ENCODE assay signal across 4 cellular contexts in genomic region chr5:175995506-175995905, GRCh38. TPM values are rescaled to one million over a fixed set of nuclear protein-coding genes. Genes with fewer than 3 reads are reported as not detected.
DNase-seq lines count a peak whose midpoint lies in the region; ATAC-seq, FAIRE-seq and TF ChIP-seq lines count a peak whose summit lies in the region.
"Not testable (repeated sequence)": the region's sequence is repeated elsewhere in the genome, so short reads cannot be mapped to it uniquely, and the experiment has no call there.

No MANE protein-coding gene starts in this region.

- H3K27me3 Mint-ChIP-seq in activated T-helper 17 cell treated with anti-CD3 and anti-CD28 coated beads, Interleukin-2, amount 50 U/mL, for 72 hours, result not testable (repeated sequence)

- TF ChIP-seq EP300 in GM12878 (IDR thresholded peaks at IDR 0.05; ENCODE audit: borderline replicate concordance in 1 of 2, control insufficient read depth in 1 of 2, low read depth in 2 of 2, low read length in 2 of 2), result not testable (repeated sequence)

- not testable (repeated sequence) for H2AFZ ChIP-seq in GM12878 (ENCODE audit: control insufficient read depth, low read depth, low read length)

- not testable (repeated sequence) for H4K20me1 ChIP-seq in GM12878 (ENCODE audit: control insufficient read depth, insufficient read depth)

- not testable (repeated sequence) for H3K27ac ChIP-seq in GM12878 (ENCODE audit: control insufficient read depth, insufficient read depth)

- not testable (repeated sequence) for H3K4me1 Mint-ChIP-seq in activated T-helper 17 cell treated with anti-CD3 and anti-CD28 coated beads, Interleukin-2, amount 50 U/mL, for 72 hours

- not testable (repeated sequence) for H3K36me3 Mint-ChIP-seq in activated T-helper 17 cell treated with anti-CD3 and anti-CD28 coated beads, Interleukin-2, amount 50 U/mL, for 72 hours (ENCODE audit: low read depth); activated naive CD4-positive, alpha-beta T cell treated with anti-CD3 and anti-CD28 coated beads, Interleukin-2, amount 50 U/mL, for 72 hours

- not testable (repeated sequence) for H3K27ac Mint-ChIP-seq in activated T-helper 17 cell treated with anti-CD3 and anti-CD28 coated beads, Interleukin-2, amount 50 U/mL, for 72 hours; activated naive CD4-positive, alpha-beta T cell treated with anti-CD3 and anti-CD28 coated beads, Interleukin-2, amount 50 U/mL, for 72 hours

- H3K27me3 ChIP-seq in GM12878 (replicated peaks in 1 of 2; ENCODE audit: control insufficient read depth in 2 of 2, insufficient read depth in 2 of 2, low read length in 1 of 2), result not testable (repeated sequence)

- in situ Hi-C loops in GM12878 (cut with MboI), result not testable (repeated sequence)

- RAD21 ChIA-PET in GM12878 (lab: Charles Lee; ENCODE audit: unreplicated experiment), result not testable (repeated sequence)

- POLR2A ChIA-PET in GM12878 (lab: Charles Lee), result not testable (repeated sequence)

- not testable (repeated sequence) for H3K4me3 ChIP-seq in GM12878

- not testable (repeated sequence) for H3K4me2 ChIP-seq in GM12878 (ENCODE audit: control insufficient read depth, insufficient read depth)

- BruUV-seq in GM12878 (replicated peaks; lab: Mats Ljungman, UMichigan), result not testable (repeated sequence)

- not testable (repeated sequence) for DNase-seq in GM12891 (ENCODE audit: insufficient read length, low spot score); activated naive CD4-positive, alpha-beta T cell treated with anti-CD3 and anti-CD28 coated beads, Interleukin-2, amount 50 U/mL, for 72 hours (ENCODE audit: low spot score in 2 of 2); GM12878 (ENCODE audit: low read depth, low spot score)

- intact Hi-C loops in GM12878 (cut with micrococcal nuclease; ENCODE audit: unreplicated experiment), result not testable (repeated sequence)

- TF ChIP-seq POLR2A in GM12891 (IDR thresholded peaks at IDR 0.05; ENCODE audit: low read depth, low read length); GM12878 (IDR thresholded peaks at IDR 0.05; ENCODE audit: low read depth, low read length): not testable (repeated sequence)

- CTCF ChIA-PET in GM12878 (lab: Yijun Ruan, JAX), result not testable (repeated sequence)

- ATAC-seq in activated T-helper 17 cell treated with anti-CD3 and anti-CD28 coated beads, Interleukin-2, amount 50 U/mL, for 72 hours (replicated peaks), result peak; percentile 92
- peak; percentile 33 to 60 for ATAC-seq in activated naive CD4-positive, alpha-beta T cell treated with anti-CD3 and anti-CD28 coated beads, Interleukin-2, amount 50 U/mL, for 72 hours
- ATAC-seq in GM12878, result not testable (repeated sequence)

- H3K9me3 ChIP-seq in GM12878 (replicated peaks; ENCODE audit: control insufficient read depth, insufficient read depth, low read length), result not testable (repeated sequence)

- WGBS in GM12878 (ENCODE audit: insufficient coverage, insufficient replicate concordance, low lambda C conversion rate, missing lambda C conversion rate), result 67% methylated on average over 3 of the region's 6 CpGs

- not testable (repeated sequence) for H3K79me2 ChIP-seq in GM12878 (ENCODE audit: control insufficient read depth, insufficient read depth, low read length)

- FAIRE-seq in GM12891 (lab: Jason Lieb, UNC) (peak; percentile 20), GM12878 (lab: Jason Lieb, UNC) (peak; percentile 76)

- H3K4me3 Mint-ChIP-seq in activated T-helper 17 cell treated with anti-CD3 and anti-CD28 coated beads, Interleukin-2, amount 50 U/mL, for 72 hours, result not testable (repeated sequence)

- H3K4me1 ChIP-seq in GM12878 (ENCODE audit: control insufficient read depth, insufficient read depth, low read length), result not testable (repeated sequence)

- not testable (repeated sequence) for TF ChIP-seq CTCF in GM12878 (IDR thresholded peaks at IDR 0.05 in 2 of 3, conservative IDR thresholded peaks at IDR 0.05 in 1 of 3; ENCODE audit: control insufficient read depth in 2 of 3, extremely low read depth in 1 of 3, insufficient read depth in 1 of 3, low read depth in 3 of 3, low read length in 3 of 3)

- SMC1A ChIA-PET in GM12878 (lab: Charles Lee; ENCODE audit: uncharacterized antibody, unreplicated experiment), result not testable (repeated sequence)

- H3K9ac ChIP-seq in GM12878 (ENCODE audit: control insufficient read depth, insufficient read depth, low read length), result not testable (repeated sequence)

- H3K9me3 Mint-ChIP-seq in activated T-helper 17 cell treated with anti-CD3 and anti-CD28 coated beads, Interleukin-2, amount 50 U/mL, for 72 hours; activated naive CD4-positive, alpha-beta T cell treated with anti-CD3 and anti-CD28 coated beads, Interleukin-2, amount 50 U/mL, for 72 hours: not testable (repeated sequence)

- not testable (repeated sequence) for H3K36me3 ChIP-seq in GM12878 (ENCODE audit: control insufficient read depth in 2 of 2, insufficient read depth in 2 of 2, low read length in 1 of 2)

- TF ChIP-seq RAD21 in GM12878 (IDR thresholded peaks at IDR 0.05; ENCODE audit: insufficient read depth, low read depth, low read length), result not testable (repeated sequence)

RNA-seq across cellular contexts. Expression of gene THOC3, which starts 27.4 kb away (rescaled TPM):
- polyA plus RNA-seq in GM12891 (2012; ENCODE audit: low read depth, missing spikeins), result 47.4 TPM
- total RNA-seq in activated T-helper 17 cell treated with anti-CD3 and anti-CD28 coated beads, Interleukin-2, amount 50 U/mL, for 72 hours, result 100 to 1,000 TPM; 122 to 126 TPM
- 100 to 1,000 TPM; 120 to 141 TPM for total RNA-seq in activated naive CD4-positive, alpha-beta T cell treated with anti-CD3 and anti-CD28 coated beads, Interleukin-2, amount 50 U/mL, for 72 hours
- total RNA-seq in GM12878 (2013; cell fraction: nucleolus; rRNA removed), result 55.0 and 58.9 TPM in 2 replicates
- total RNA-seq in GM12878 (2014; rRNA removed), result 82.7 and 84.0 TPM in 2 replicates
- total RNA-seq in GM12878 (2014; rRNA removed; fragmentation: Illumina TruSeq; extraction: Trizol), result 76.6 and 80.9 TPM in 2 replicates
- 82.7 and 82.9 TPM in 2 replicates for total RNA-seq in GM12878 (2021)
- polyA plus RNA-seq in GM12878 (2011; ENCODE audit: low read depth), result 51.0 TPM
- polyA plus RNA-seq in GM12878 (2011; rRNA removed), result 195 and 207 TPM in 2 replicates
- 131 and 135 TPM in 2 replicates for polyA plus RNA-seq in GM12878 (2011; cell fraction: cytosol; rRNA removed)
- 58.6 and 71.6 TPM in 2 replicates for polyA plus RNA-seq in GM12878 (2011; cell fraction: nucleus; rRNA removed)
- polyA plus RNA-seq in GM12878 (2012), result 38.4 and 55.1 TPM in 2 replicates
- 74.2 and 90.0 TPM in 2 replicates for polyA plus RNA-seq in GM12878 (2014; fragmentation: Illumina TruSeq; extraction: Trizol)
- 10 to 100 TPM; 40.2 to 48.7 TPM for polyA plus RNA-seq in GM12878 (2014; fragmentation: Nextera tagmentation; extraction: Ambion mirVana)
- 95.4 and 99.3 TPM in 2 replicates for polyA plus RNA-seq in GM12878 (2014; rRNA removed)
- 100 to 1,000 TPM; 121 to 128 TPM for polyA plus RNA-seq in GM12878 (2016; fragmentation: Nextera tagmentation; extraction: Ambion mirVana)
- polyA minus RNA-seq in GM12878 (2011; rRNA and poly(A)+ RNA removed), result 149 and 192 TPM in 2 replicates
- polyA minus RNA-seq in GM12878 (2011; cell fraction: cytosol; rRNA and poly(A)+ RNA removed), result 28.1 and 32.6 TPM in 2 replicates
- 25.9 and 38.2 TPM in 2 replicates for polyA minus RNA-seq in GM12878 (2011; cell fraction: nucleus; rRNA and poly(A)+ RNA removed)
